In the genomic region with DNA sequence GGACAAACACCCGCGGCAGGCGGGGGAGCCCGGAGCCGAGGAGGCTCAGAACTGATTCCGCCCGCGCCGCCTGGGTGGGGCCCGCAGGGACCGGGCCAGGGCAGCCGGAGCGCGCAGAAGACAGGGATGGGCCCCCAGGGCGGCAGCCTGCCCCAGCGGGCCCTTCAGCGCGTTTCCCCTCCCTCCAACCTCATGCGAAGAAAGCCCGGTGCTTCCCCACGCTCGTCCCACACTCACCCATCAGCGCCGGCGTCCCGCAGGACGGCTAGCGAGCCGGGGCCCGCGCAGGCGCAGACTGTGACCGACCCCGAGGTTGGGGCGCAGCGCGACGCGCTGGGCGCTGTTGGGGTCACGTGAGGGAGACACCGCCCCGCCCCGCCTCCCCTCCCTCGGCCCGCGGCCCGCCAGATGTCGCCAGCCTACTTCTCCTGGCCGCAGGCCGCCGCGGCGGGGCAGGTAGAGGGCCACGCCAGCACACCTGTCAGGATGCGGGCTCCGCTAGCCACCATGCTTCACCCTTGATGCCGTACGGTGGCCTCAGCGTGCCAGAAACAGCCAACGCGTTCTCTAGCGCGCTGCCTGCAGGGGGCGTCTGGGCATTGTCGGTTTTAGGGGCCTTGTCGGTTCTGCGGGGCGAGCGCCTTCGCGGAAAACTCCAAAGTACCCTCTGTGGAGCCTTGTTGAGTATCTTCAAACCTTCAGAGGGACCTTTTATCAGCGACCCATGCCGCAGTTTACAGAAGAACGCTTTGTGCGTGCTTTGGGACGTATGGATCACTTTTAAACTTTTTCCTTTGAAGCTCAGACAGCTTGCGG, we compare ENCODE assay signal across 8 cellular contexts. TPM values are rescaled to one million over a fixed set of nuclear protein-coding genes. Genes with fewer than 3 reads are reported as not detected.
DNase-seq lines count a peak whose midpoint lies in the region; ATAC-seq and TF ChIP-seq lines count a peak whose summit lies in the region.

A gene with protein sequence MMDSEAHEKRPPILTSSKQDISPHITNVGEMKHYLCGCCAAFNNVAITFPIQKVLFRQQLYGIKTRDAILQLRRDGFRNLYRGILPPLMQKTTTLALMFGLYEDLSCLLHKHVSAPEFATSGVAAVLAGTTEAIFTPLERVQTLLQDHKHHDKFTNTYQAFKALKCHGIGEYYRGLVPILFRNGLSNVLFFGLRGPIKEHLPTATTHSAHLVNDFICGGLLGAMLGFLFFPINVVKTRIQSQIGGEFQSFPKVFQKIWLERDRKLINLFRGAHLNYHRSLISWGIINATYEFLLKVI (minus strand): TSS at position 297 of the 816 bp plus-strand sequence. CDS start 15,577 bp downstream, outside the sequence.

- peak within 1 kb of the TSS; percentile 88 for H3K4me3 Mint-ChIP-seq in activated T-helper 17 cell treated with anti-CD3 and anti-CD28 coated beads, Interleukin-2, amount 50 U/mL, for 72 hours
- peak within 1 kb of the TSS; percentile 92 for H3K4me3 Mint-ChIP-seq in natural killer cell treated with Interleukin-12 subunit alpha and Interleukin-12 subunit beta and Interleukin-15 and Interleukin-18, amount 100 ng/mL, for 72 hours
- H3K4me3 Mint-ChIP-seq in stimulated activated naive CD8-positive, alpha-beta T cell treated with anti-CD3 and anti-CD28 coated beads, Interleukin-15, Interleukin-2, amounts not matched to agents 100 ng/mL and 50 ng/mL, for 24 hours = peak within 1 kb of the TSS; percentile 93

- no peaks in the 10 kb centered on the region for H3K9me3 Mint-ChIP-seq in activated T-helper 17 cell treated with anti-CD3 and anti-CD28 coated beads, Interleukin-2, amount 50 U/mL, for 72 hours
- no peaks in the 10 kb centered on the region for H3K9me3 Mint-ChIP-seq in natural killer cell treated with Interleukin-12 subunit alpha and Interleukin-12 subunit beta and Interleukin-15 and Interleukin-18, amount 100 ng/mL, for 72 hours
- H3K9me3 Mint-ChIP-seq in stimulated activated naive CD8-positive, alpha-beta T cell treated with anti-CD3 and anti-CD28 coated beads, Interleukin-15, Interleukin-2, amounts not matched to agents 100 ng/mL and 50 ng/mL, for 24 hours = no peaks in the 10 kb centered on the region

- peak; percentile 92 for TF ChIP-seq CTCF in LNCAP (IDR thresholded peaks at IDR 0.05)

- peak; percentile 89 for ATAC-seq in activated T-helper 17 cell treated with anti-CD3 and anti-CD28 coated beads, Interleukin-2, amount 50 U/mL, for 72 hours (replicated peaks)
- ATAC-seq in natural killer cell treated with Interleukin-12 subunit alpha and Interleukin-12 subunit beta and Interleukin-15 and Interleukin-18, amount 100 ng/mL, for 72 hours = peak; percentile 91 to 92

- DNase-seq in ELR (ENCODE audit: low read depth) = peak; percentile 90
- DNase-seq in GOT3 (lab: John Stamatoyannopoulos, UW) = peak; percentile 56
- DNase-seq in RPMI8226 = peak; percentile 98
- DNase-seq in fibroblast of peridontal ligament (ENCODE audit: extremely low read depth) = peak; percentile 92
- DNase-seq in natural killer cell treated with Interleukin-12 subunit alpha and Interleukin-12 subunit beta and Interleukin-15 and Interleukin-18, amount 100 ng/mL, for 72 hours (ENCODE audit: low spot score) = peak; percentile 94

- H3K36me3 Mint-ChIP-seq in activated T-helper 17 cell treated with anti-CD3 and anti-CD28 coated beads, Interleukin-2, amount 50 U/mL, for 72 hours (ENCODE audit: low read depth) = peaks cover 17% of the 10 kb centered on the region
- no peaks in the 10 kb centered on the region for H3K36me3 Mint-ChIP-seq in natural killer cell treated with Interleukin-12 subunit alpha and Interleukin-12 subunit beta and Interleukin-15 and Interleukin-18, amount 100 ng/mL, for 72 hours
- H3K36me3 Mint-ChIP-seq in stimulated activated naive CD8-positive, alpha-beta T cell treated with anti-CD3 and anti-CD28 coated beads, Interleukin-15, Interleukin-2, amounts not matched to agents 100 ng/mL and 50 ng/mL, for 24 hours (ENCODE audit: low read depth) = peaks cover 7% of the 10 kb centered on the region

- H3K4me1 Mint-ChIP-seq in activated T-helper 17 cell treated with anti-CD3 and anti-CD28 coated beads, Interleukin-2, amount 50 U/mL, for 72 hours = peaks cover 5% of the 10 kb centered on the region
- peaks cover 18 to 23% of the 10 kb centered on the region in 2 donors for H3K4me1 Mint-ChIP-seq in natural killer cell treated with Interleukin-12 subunit alpha and Interleukin-12 subunit beta and Interleukin-15 and Interleukin-18, amount 100 ng/mL, for 72 hours (ENCODE audit: low read depth in 2 of 2)
- peaks cover 22% of the 10 kb centered on the region for H3K4me1 Mint-ChIP-seq in stimulated activated naive CD8-positive, alpha-beta T cell treated with anti-CD3 and anti-CD28 coated beads, Interleukin-15, Interleukin-2, amounts not matched to agents 100 ng/mL and 50 ng/mL, for 24 hours (ENCODE audit: low read depth)

- peak within 1 kb of the TSS; percentile 97 for H3K27ac Mint-ChIP-seq in activated T-helper 17 cell treated with anti-CD3 and anti-CD28 coated beads, Interleukin-2, amount 50 U/mL, for 72 hours
- H3K27ac Mint-ChIP-seq in natural killer cell treated with Interleukin-12 subunit alpha and Interleukin-12 subunit beta and Interleukin-15 and Interleukin-18, amount 100 ng/mL, for 72 hours = peak within 1 kb of the TSS; percentile 89 to 93
- H3K27ac Mint-ChIP-seq in stimulated activated naive CD8-positive, alpha-beta T cell treated with anti-CD3 and anti-CD28 coated beads, Interleukin-15, Interleukin-2, amounts not matched to agents 100 ng/mL and 50 ng/mL, for 24 hours = peak within 1 kb of the TSS; percentile 87

- H3K27me3 Mint-ChIP-seq in activated T-helper 17 cell treated with anti-CD3 and anti-CD28 coated beads, Interleukin-2, amount 50 U/mL, for 72 hours = no peaks in the 10 kb centered on the region
- no peaks in the 10 kb centered on the region for H3K27me3 Mint-ChIP-seq in natural killer cell treated with Interleukin-12 subunit alpha and Interleukin-12 subunit beta and Interleukin-15 and Interleukin-18, amount 100 ng/mL, for 72 hours
- H3K27me3 Mint-ChIP-seq in stimulated activated naive CD8-positive, alpha-beta T cell treated with anti-CD3 and anti-CD28 coated beads, Interleukin-15, Interleukin-2, amounts not matched to agents 100 ng/mL and 50 ng/mL, for 24 hours = no peaks in the 10 kb centered on the region

RNA-seq across cellular contexts. Expression of the gene that starts here (rescaled TPM):
- total RNA-seq in activated T-helper 17 cell treated with anti-CD3 and anti-CD28 coated beads, Interleukin-2, amount 50 U/mL, for 72 hours = 10 to 100 TPM; 20.4 to 34.7 TPM
- total RNA-seq in natural killer cell treated with Interleukin-12 subunit alpha and Interleukin-12 subunit beta and Interleukin-15 and Interleukin-18, amount 100 ng/mL, for 72 hours = 10 to 100 TPM; 28.7 to 34.7 TPM

Comparison
In these comparisons a context has a peak if more than half of its experiments do, and no peak if none do; other contexts are left out.
1. Peak in every context shown above with its lines: DNase-seq and ATAC-seq.